ENCODE assay signal across 1 cellular context in genomic region chr1:27321813-27322568, GRCh38.
A peak's percentile ranks its signal among the peaks of the same experiment; 100 is the strongest.
TF ChIP-seq lines count a peak whose summit lies in the region.

A gene with protein sequence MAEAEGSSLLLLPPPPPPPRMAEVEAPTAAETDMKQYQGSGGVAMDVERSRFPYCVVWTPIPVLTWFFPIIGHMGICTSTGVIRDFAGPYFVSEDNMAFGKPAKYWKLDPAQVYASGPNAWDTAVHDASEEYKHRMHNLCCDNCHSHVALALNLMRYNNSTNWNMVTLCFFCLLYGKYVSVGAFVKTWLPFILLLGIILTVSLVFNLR (plus strand): TSS chr1:27322163. CDS start chr1:27322198, 35 bp downstream.

TF ChIP-seq in K562, 482 proteins besides CTCF, POLR2A, EP300 and RAD21 (continued from another document and continues in another):
- TF ChIP-seq PBX2 (CRISPR knock-in tag; IDR thresholded peaks at IDR 0.05; ENCODE audit: low read depth) (no peak), PBX2 (tag; conservative IDR thresholded peaks at IDR 0.05; ENCODE audit: low read depth) (no peak), STAT5B (CRISPR knock-in tag; IDR thresholded peaks at IDR 0.05) (no peak), ZBTB5 (IDR thresholded peaks at IDR 0.05) (no peak), KAT8 (IDR thresholded peaks at IDR 0.05; ENCODE audit: low read depth) (no peak; the same call in 1 of the 2 replicates), BRD4 (IDR thresholded peaks at IDR 0.05) (peak; percentile 86; the same call in 1 of the 2 replicates), MXD1 (CRISPR knock-in tag; IDR thresholded peaks at IDR 0.05; ENCODE audit: borderline replicate concordance, poor library complexity, severe bottlenecking) (peak; percentile 27), ZFP30 (CRISPR knock-in tag; IDR thresholded peaks at IDR 0.05; ENCODE audit: borderline replicate concordance) (no peak), MYNN (IDR thresholded peaks at IDR 0.05) (peak; percentile 80; the same call in 1 of the 2 replicates), MYNN (CRISPR knock-in tag; IDR thresholded peaks at IDR 0.05) (no peak), ZHX1 (conservative IDR thresholded peaks at IDR 0.05; ENCODE audit: low read length) (no peak; the same call in 1 of the 2 replicates), PTBP1 (IDR thresholded peaks at IDR 0.05; ENCODE audit: low read depth, low read length) (peak; percentile 48; the same call in 1 of the 2 replicates), ZNF551 (CRISPR knock-in tag; IDR thresholded peaks at IDR 0.05) (no peak), ZNF589 (CRISPR knock-in tag; IDR thresholded peaks at IDR 0.05; ENCODE audit: low read depth) (no peak; the same call in 1 of the 2 replicates), ELF1 (tag; IDR thresholded peaks at IDR 0.05) (peak; percentile 99), PPARD (CRISPR knock-in tag; IDR thresholded peaks at IDR 0.05) (no peak), TGIF2 (CRISPR knock-in tag; IDR thresholded peaks at IDR 0.05) (0 out of 2 replicates have a peak, but pooled peaks have one; percentile 61), NRF1 (conservative IDR thresholded peaks at IDR 0.05 in 1 of 2, IDR thresholded peaks at IDR 0.05 in 1 of 2) (peak; percentile 69 to 79), CTCFL (IDR thresholded peaks at IDR 0.05; ENCODE audit: borderline replicate concordance, insufficient read depth, low read depth, low read length, poor library complexity, severe bottlenecking) (peak; percentile 19), C11orf30 (IDR thresholded peaks at IDR 0.05; ENCODE audit: low read depth) (peak; percentile 99), EHMT2 (IDR thresholded peaks at IDR 0.05) (peak; percentile 61), TCF7 (IDR thresholded peaks at IDR 0.05; ENCODE audit: borderline replicate concordance) (peak; percentile 87; the same call in 1 of the 2 replicates), TCF3 (CRISPR knock-in tag; IDR thresholded peaks at IDR 0.05) (peak; percentile 58), DMBX1 (CRISPR knock-in tag; IDR thresholded peaks at IDR 0.05; ENCODE audit: borderline replicate concordance) (0 out of 2 replicates have a peak, but pooled peaks have one; percentile 68), HMGN3 (IDR thresholded peaks at IDR 0.05; ENCODE audit: borderline replicate concordance, extremely low read depth, insufficient read length, low read depth, low read length) (peak; percentile 87), THRAP3 (IDR thresholded peaks at IDR 0.05; ENCODE audit: borderline replicate concordance) (no peak), KAT2B (IDR thresholded peaks at IDR 0.05; ENCODE audit: low read depth, low read length) (no peak)
- TF ChIP-seq, protein P1, sequence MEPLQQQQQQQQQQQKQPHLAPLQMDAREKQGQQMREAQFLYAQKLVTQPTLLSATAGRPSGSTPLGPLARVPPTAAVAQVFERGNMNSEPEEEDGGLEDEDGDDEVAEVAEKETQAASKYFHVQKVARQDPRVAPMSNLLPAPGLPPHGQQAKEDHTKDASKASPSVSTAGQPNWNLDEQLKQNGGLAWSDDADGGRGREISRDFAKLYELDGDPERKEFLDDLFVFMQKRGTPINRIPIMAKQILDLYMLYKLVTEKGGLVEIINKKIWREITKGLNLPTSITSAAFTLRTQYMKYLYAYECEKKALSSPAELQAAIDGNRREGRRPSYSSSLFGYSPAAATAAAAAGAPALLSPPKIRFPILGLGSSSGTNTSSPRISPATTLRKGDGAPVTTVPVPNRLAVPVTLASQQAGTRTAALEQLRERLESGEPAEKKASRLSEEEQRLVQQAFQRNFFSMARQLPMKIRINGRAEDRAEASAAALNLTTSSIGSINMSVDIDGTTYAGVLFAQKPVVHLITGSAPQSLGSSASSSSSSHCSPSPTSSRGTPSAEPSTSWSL (CRISPR knock-in tag; IDR thresholded peaks at IDR 0.05; ENCODE audit: borderline replicate concordance): no peak
- TF ChIP-seq, protein P2, sequence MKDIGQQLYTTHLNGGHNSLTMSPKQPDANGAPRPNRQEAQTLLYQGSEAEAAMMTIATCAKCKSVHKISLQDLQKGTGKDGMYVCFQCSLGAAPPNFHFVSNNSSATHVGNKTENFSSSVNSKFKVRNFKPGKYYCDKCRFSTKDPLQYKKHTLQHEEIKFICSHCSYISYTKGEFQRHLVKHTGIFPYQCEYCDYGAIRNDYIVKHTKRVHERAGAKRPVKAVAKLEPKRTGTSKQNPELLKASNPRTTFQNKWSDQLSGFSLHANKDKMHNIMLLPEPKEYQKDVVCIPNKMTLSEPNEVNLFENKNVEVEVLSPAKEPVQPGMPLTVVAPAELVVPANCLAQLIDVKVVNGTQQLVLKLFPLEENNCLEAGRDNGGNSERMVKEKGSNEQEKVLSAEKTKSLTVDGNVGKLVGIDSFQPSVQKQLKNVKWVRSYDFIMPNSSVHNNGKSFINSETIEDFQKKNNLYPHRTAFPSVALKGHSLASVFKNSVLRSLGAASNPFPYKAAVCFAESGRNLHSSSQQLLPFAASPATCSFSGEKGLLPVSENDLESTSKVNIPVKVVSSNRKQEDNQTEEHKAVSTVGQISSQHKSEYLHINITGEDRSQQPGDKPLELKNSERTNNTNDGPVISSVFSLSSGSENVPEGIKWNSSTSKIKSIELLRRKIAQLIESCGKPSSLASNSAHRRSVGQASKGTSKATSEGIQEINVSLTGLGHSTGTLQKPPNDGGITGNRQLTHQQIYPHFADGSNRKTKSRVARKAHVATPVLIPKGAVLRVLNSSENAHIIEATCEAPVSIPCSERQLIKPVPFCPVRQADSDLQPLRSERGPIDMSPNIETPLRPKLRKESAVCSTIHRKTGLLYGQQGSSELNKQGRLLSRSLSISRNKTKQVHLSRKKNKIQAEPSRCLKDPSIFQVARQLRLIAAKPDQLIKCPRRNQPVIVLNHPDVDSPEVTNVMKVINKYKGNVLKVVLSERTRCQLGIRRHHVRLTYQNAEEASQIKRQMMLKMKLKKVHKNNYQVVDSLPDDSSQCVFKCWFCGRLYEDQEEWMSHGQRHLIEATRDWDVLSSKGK (CRISPR knock-in tag; IDR thresholded peaks at IDR 0.05): no peak
- TF ChIP-seq, protein P3, sequence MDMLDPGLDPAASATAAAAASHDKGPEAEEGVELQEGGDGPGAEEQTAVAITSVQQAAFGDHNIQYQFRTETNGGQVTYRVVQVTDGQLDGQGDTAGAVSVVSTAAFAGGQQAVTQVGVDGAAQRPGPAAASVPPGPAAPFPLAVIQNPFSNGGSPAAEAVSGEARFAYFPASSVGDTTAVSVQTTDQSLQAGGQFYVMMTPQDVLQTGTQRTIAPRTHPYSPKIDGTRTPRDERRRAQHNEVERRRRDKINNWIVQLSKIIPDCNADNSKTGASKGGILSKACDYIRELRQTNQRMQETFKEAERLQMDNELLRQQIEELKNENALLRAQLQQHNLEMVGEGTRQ (CRISPR knock-in tag; IDR thresholded peaks at IDR 0.05): peak; percentile 29; the same call in 1 of the 2 replicates
- TF ChIP-seq, protein P4, sequence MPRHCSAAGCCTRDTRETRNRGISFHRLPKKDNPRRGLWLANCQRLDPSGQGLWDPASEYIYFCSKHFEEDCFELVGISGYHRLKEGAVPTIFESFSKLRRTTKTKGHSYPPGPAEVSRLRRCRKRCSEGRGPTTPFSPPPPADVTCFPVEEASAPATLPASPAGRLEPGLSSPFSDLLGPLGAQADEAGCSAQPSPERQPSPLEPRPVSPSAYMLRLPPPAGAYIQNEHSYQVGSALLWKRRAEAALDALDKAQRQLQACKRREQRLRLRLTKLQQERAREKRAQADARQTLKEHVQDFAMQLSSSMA (CRISPR knock-in tag; IDR thresholded peaks at IDR 0.05): peak; percentile 93
- TF ChIP-seq, protein P5, sequence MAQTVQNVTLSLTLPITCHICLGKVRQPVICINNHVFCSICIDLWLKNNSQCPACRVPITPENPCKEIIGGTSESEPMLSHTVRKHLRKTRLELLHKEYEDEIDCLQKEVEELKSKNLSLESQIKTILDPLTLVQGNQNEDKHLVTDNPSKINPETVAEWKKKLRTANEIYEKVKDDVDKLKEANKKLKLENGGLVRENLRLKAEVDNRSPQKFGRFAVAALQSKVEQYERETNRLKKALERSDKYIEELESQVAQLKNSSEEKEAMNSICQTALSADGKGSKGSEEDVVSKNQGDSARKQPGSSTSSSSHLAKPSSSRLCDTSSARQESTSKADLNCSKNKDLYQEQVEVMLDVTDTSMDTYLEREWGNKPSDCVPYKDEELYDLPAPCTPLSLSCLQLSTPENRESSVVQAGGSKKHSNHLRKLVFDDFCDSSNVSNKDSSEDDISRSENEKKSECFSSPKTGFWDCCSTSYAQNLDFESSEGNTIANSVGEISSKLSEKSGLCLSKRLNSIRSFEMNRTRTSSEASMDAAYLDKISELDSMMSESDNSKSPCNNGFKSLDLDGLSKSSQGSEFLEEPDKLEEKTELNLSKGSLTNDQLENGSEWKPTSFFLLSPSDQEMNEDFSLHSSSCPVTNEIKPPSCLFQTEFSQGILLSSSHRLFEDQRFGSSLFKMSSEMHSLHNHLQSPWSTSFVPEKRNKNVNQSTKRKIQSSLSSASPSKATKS (CRISPR knock-in tag; IDR thresholded peaks at IDR 0.05): no peak
- TF ChIP-seq, protein P6, sequence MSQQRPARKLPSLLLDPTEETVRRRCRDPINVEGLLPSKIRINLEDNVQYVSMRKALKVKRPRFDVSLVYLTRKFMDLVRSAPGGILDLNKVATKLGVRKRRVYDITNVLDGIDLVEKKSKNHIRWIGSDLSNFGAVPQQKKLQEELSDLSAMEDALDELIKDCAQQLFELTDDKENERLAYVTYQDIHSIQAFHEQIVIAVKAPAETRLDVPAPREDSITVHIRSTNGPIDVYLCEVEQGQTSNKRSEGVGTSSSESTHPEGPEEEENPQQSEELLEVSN (IDR thresholded peaks at IDR 0.05; ENCODE audit: borderline replicate concordance in 1 of 2, extremely low read depth in 1 of 2, insufficient read depth in 1 of 2, insufficient read length in 1 of 2, low read depth in 1 of 2, low read length in 1 of 2, poor library complexity in 1 of 2, severe bottlenecking in 1 of 2): peak; percentile 73 to 89
